ENCODE assay signal across 23 cellular contexts in genomic region chr14:34989762-34990161, GRCh38.
"Had no signal": no experiment of that assay in that cellular context is flagged by ENCODE, and none has a peak within 500 bp of the region (broad histone marks: within the 10 kb centered on the region; RNA-seq: fewer than 3 reads in every experiment).

No MANE protein-coding gene starts in this region.

- H3K27me3 ChIP-seq: dorsolateral prefrontal cortex, hepatocyte, pancreas, suprapubic skin, thyroid gland, upper lobe of left lung, uterus had no signal

- FAIRE-seq: kidney, pancreas had no signal

- H3K27ac ChIP-seq: dorsolateral prefrontal cortex, hepatocyte, left ventricle myocardium inferior, pancreas, suprapubic skin, thyroid gland, upper lobe of left lung, uterus had no signal

- H3K9me3 Mint-ChIP-seq: natural killer cell treated with Interleukin-12 subunit alpha and Interleukin-12 subunit beta and Interleukin-15 and Interleukin-18, amount 100 ng/mL, for 72 hours had no signal

- H3K27me3 Mint-ChIP-seq: natural killer cell treated with Interleukin-12 subunit alpha and Interleukin-12 subunit beta and Interleukin-15 and Interleukin-18, amount 100 ng/mL, for 72 hours; progenitor cell of endocrine pancreas had no signal

- H3K4me2 ChIP-seq: hepatocyte, smooth muscle cell had no signal

- H2AFZ ChIP-seq: hepatocyte had no signal

- ATAC-seq: left cardiac atrium; natural killer cell treated with Interleukin-12 subunit alpha and Interleukin-12 subunit beta and Interleukin-15 and Interleukin-18, amount 100 ng/mL, for 72 hours; pancreas; right cardiac atrium had no signal

- H3K4me3 Mint-ChIP-seq: natural killer cell treated with Interleukin-12 subunit alpha and Interleukin-12 subunit beta and Interleukin-15 and Interleukin-18, amount 100 ng/mL, for 72 hours had no signal

- DNase-seq: dorsolateral prefrontal cortex; effector CD8-positive, alpha-beta T cell; foreskin melanocyte; head of caudate nucleus; kidney; left cardiac atrium; left ventricle myocardium inferior; mesenchymal stem cell; midbrain; occipital lobe; pancreas; right cardiac atrium; stimulated activated CD4-positive, alpha-beta T cell treated with anti-CD3 and anti-CD28 coated beads, Interleukin-2, amount 100 ng/mL, for 48 hours; stimulated activated naive CD4-positive, alpha-beta T cell treated with Interleukin-2 at 50 U/mL for 16 hours; thyroid gland; upper lobe of left lung; uterus had no signal

- H3K4me3 ChIP-seq: dorsolateral prefrontal cortex, hepatocyte, left ventricle myocardium inferior, lung, pancreas, smooth muscle cell, suprapubic skin, thyroid gland, upper lobe of left lung, uterus had no signal

- H3K36me3 ChIP-seq: left ventricle myocardium inferior, pancreas, suprapubic skin, thyroid gland, upper lobe of left lung, uterus had no signal

- H3K9me3 ChIP-seq: left ventricle myocardium inferior, pancreas, suprapubic skin, thyroid gland, upper lobe of left lung, uterus had no signal

- H3K27ac Mint-ChIP-seq: natural killer cell treated with Interleukin-12 subunit alpha and Interleukin-12 subunit beta and Interleukin-15 and Interleukin-18, amount 100 ng/mL, for 72 hours had no signal
